8 cellular contexts compared by ENCODE assay signal in the genomic region with DNA sequence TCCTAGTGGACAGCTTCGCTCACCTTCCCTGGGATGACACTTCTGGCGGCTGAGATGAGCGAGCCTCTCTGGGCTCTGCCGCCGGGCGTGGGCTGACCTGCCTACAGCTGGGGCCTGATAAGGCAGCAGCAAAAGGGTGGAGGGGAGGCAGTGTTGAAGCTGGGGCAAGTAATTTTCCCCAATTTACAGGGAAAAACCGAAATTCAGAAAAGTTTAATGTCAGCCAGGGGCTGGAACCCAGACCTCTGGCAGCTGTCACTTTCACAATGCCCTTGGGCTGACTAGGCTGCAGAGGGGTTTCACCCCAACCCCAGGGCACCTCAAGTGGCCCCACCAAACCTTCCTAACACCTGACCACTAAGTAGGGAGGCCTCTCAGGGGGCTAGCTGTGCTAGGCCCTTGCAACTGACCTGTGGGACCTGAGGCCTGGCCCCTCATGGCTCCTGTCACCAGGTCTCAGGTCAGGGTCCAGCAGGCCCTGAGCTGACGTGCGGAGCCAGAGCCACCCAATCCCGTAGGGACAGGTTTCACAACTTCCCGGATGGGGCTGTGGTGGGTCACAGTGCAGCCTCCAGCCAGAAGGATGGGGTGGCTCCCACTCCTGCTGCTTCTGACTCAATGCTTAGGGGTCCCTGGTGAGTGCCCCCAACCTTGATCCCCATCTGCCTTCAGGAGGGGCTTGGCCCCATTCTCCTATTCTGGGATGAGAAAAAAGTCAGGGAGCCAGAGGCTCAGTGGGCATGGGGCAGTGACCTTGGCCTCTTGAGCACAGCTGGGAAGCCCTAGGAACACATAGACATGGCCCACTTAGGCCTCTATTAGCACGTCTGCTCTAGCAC. TPM values are rescaled to one million over a fixed set of nuclear protein-coding genes. Genes with fewer than 3 reads are reported as not detected.
DNase-seq lines count a peak whose midpoint lies in the region; ATAC-seq and TF ChIP-seq lines count a peak whose summit lies in the region.
"Not testable (repeated sequence)": the region's sequence is repeated elsewhere in the genome, so short reads cannot be mapped to it uniquely, and the experiment has no call there.

No MANE protein-coding gene starts in this region.

- H3K4me3 Mint-ChIP-seq in activated CD8-positive, alpha-beta T cell treated with anti-CD3 and anti-CD28 coated beads for 36 hours: not testable (repeated sequence)

- peak overlapping the region; percentile 50 for H2AK5ac ChIP-seq in neuronal stem cell (ENCODE audit: low read depth, low read length)

- not testable (repeated sequence) for H3K27me3 ChIP-seq in KMS-11 (ENCODE audit: insufficient read depth, low read depth); hepatocyte; neuronal stem cell (ENCODE audit: control insufficient read depth in 3 of 3, insufficient read depth in 3 of 3, low read depth in 1 of 3, low read length in 3 of 3); thymus (ENCODE audit: control insufficient read depth, insufficient read depth)

- H3K9ac ChIP-seq in ES-I3 (ENCODE audit: low read depth, low read length): peak overlapping the region; percentile 88
- H3K9ac ChIP-seq in KMS-11: peak overlapping the region; percentile 61
- H3K9ac ChIP-seq in neuronal stem cell (ENCODE audit: low read depth, low read length, poor library complexity): peak overlapping the region; percentile 91

- peak overlapping the region; percentile 61 for H3K4ac ChIP-seq in neuronal stem cell (ENCODE audit: low read length)

- peak overlapping the region; percentile 77 for H3K23ac ChIP-seq in neuronal stem cell (ENCODE audit: low read depth, low read length, poor library complexity)

- H3K79me1 ChIP-seq in neuronal stem cell (ENCODE audit: low read depth, low read length): peaks cover 15% of the 10 kb centered on the region

- H3K4me1 ChIP-seq in ES-I3 (ENCODE audit: insufficient read depth, low read length); HEK293 (ENCODE audit: control insufficient read depth, insufficient read depth, low read length): not testable (repeated sequence)
- H3K4me1 ChIP-seq in KMS-11 (ENCODE audit: low read depth, poor library complexity, severe bottlenecking) (peaks cover 16% of the 10 kb centered on the region), hepatocyte (ENCODE audit: insufficient read depth) (peaks cover 23% of the 10 kb centered on the region), neuronal stem cell (ENCODE audit: control insufficient read depth in 2 of 2, insufficient read depth in 1 of 2, low read depth in 1 of 2, low read length in 2 of 2) (peaks cover 10 to 15% of the 10 kb centered on the region in 2 donors), thymus (ENCODE audit: control insufficient read depth, insufficient read depth, low read length) (peaks cover 11% of the 10 kb centered on the region)

- not testable (repeated sequence) for H3K27me3 Mint-ChIP-seq in activated CD8-positive, alpha-beta T cell treated with anti-CD3 and anti-CD28 coated beads for 36 hours

- H2BK120ac ChIP-seq in neuronal stem cell (ENCODE audit: low read depth, low read length): not testable (repeated sequence)

- not testable (repeated sequence) for H3K36me3 Mint-ChIP-seq in activated CD8-positive, alpha-beta T cell treated with anti-CD3 and anti-CD28 coated beads for 36 hours (ENCODE audit: low read depth)

- H4K8ac ChIP-seq in neuronal stem cell (ENCODE audit: low read depth, low read length): peak overlapping the region; percentile 98

- peaks cover 27% of the 10 kb centered on the region; the same call in 1 of the 2 replicates for H3K79me2 ChIP-seq in KMS-11 (ENCODE audit: insufficient read depth, low read depth)
- H3K79me2 ChIP-seq in hepatocyte: peaks cover 40% of the 10 kb centered on the region

- CTCF ChIA-PET in HEK293 (lab: Yijun Ruan, JAX): interaction anchor here (1.6 to 2.4 kb wide), 2 partner anchors 20 to 24 kb away, joined by 5 to 8 read pairs; no protein-coding TSS in a partner anchor
- CTCF ChIA-PET in activated CD8-positive, alpha-beta T cell treated with anti-CD3 and anti-CD28 coated beads for 36 hours (lab: Charles Lee): interaction anchor here (1.9 kb wide), 1 partner anchor 10 kb away, joined by 5 read pairs; no protein-coding TSS in a partner anchor

- not testable (repeated sequence) for H3K9me3 Mint-ChIP-seq in activated CD8-positive, alpha-beta T cell treated with anti-CD3 and anti-CD28 coated beads for 36 hours

- not testable (repeated sequence) for H3K27ac Mint-ChIP-seq in activated CD8-positive, alpha-beta T cell treated with anti-CD3 and anti-CD28 coated beads for 36 hours

- peak overlapping the region; percentile 55; the same call in 1 of the 2 replicates for H3K27ac ChIP-seq in HEK293 (ENCODE audit: extremely low read depth, low read depth, low read length)
- H3K27ac ChIP-seq in KMS-11: peak overlapping the region; percentile 45
- H3K27ac ChIP-seq in coronary artery: peak overlapping the region; percentile 62 to 77
- H3K27ac ChIP-seq in hepatocyte: peak overlapping the region; percentile 81
- H3K27ac ChIP-seq in neuronal stem cell (replicated peaks; ENCODE audit: low read length): peak overlapping the region; percentile 3
- peak overlapping the region; percentile 87 for H3K27ac ChIP-seq in thymus (ENCODE audit: low read depth)

- H2BK12ac ChIP-seq in neuronal stem cell (ENCODE audit: low read length): peak overlapping the region; percentile 86

- peak overlapping the region; percentile 96 for H2AFZ ChIP-seq in KMS-11 (ENCODE audit: low read depth)
- H2AFZ ChIP-seq in hepatocyte: peak overlapping the region; percentile 78
- H2AFZ ChIP-seq in neuronal stem cell (ENCODE audit: low read length): peak overlapping the region; percentile 88

- peak overlapping the region; percentile 17 for H3K14ac ChIP-seq in neuronal stem cell (ENCODE audit: low read length)

- not testable (repeated sequence) for H3K4me1 Mint-ChIP-seq in activated CD8-positive, alpha-beta T cell treated with anti-CD3 and anti-CD28 coated beads for 36 hours (ENCODE audit: low read depth)

- not testable (repeated sequence) for H3K9me2 ChIP-seq in hepatocyte (replicated peaks; ENCODE audit: insufficient read depth)

- not testable (repeated sequence) for TF ChIP-seq CTCF in HEK293 (tag by site-specific recombination; IDR thresholded peaks at IDR 0.05); activated CD8-positive, alpha-beta T cell treated with anti-CD3 and anti-CD28 coated beads for 36 hours (IDR thresholded peaks at IDR 0.05); coronary artery (IDR thresholded peaks at IDR 0.05); hepatocyte (IDR thresholded peaks at IDR 0.05; ENCODE audit: poor library complexity)
- TF ChIP-seq CTCF in KMS-11 (conservative IDR thresholded peaks at IDR 0.05; ENCODE audit: low read depth, low read length): 0 out of 2 replicates have a peak, but pooled peaks have one; percentile 8

- H3K18ac ChIP-seq in neuronal stem cell (ENCODE audit: low read length): peak overlapping the region; percentile 99

- not testable (repeated sequence) for H3K36me3 ChIP-seq in ES-I3 (ENCODE audit: insufficient read depth, low read length); KMS-11 (ENCODE audit: insufficient read depth); hepatocyte (replicated peaks; ENCODE audit: insufficient read depth, low read depth); neuronal stem cell (replicated peaks in 1 of 2; ENCODE audit: control insufficient read depth in 2 of 2, insufficient read depth in 2 of 2, low read length in 2 of 2); thymus (ENCODE audit: control insufficient read depth, insufficient read depth)
- H3K36me3 ChIP-seq in HEK293 (ENCODE audit: control insufficient read depth in 2 of 2, insufficient read depth in 1 of 2, low read length in 2 of 2): peaks cover 0 to 11% of the 10 kb centered on the region in 2 experiments; a peak in 1 of 3 replicates

- POLR2A ChIA-PET in HEK293 (lab: Yijun Ruan, JAX); activated CD8-positive, alpha-beta T cell treated with anti-CD3 and anti-CD28 coated beads for 36 hours (lab: Charles Lee): not testable (repeated sequence)

- not testable (repeated sequence) for H4K20me1 ChIP-seq in KMS-11 (ENCODE audit: insufficient read depth); hepatocyte (ENCODE audit: insufficient read depth, poor library complexity, severe bottlenecking)

- intact Hi-C loops in activated CD8-positive, alpha-beta T cell treated with anti-CD3 and anti-CD28 coated beads for 36 hours (cut with micrococcal nuclease): not testable (repeated sequence)

- 66% methylated on average over 12 of the region's 12 CpGs for WGBS in hepatocyte (ENCODE audit: low lambda C conversion rate, missing lambda C conversion rate)
- no CpG with 5 or more reads among the region's 12 CpGs for WGBS in neuronal stem cell (ENCODE audit: extremely low coverage in 2 of 2, insufficient read length in 2 of 2, insufficient replicate concordance in 1 of 2), 2 donors
- WGBS in thymus: 91% methylated on average over 12 of the region's 12 CpGs

- H3K4me2 ChIP-seq in KMS-11: peak overlapping the region; percentile 100
- H3K4me2 ChIP-seq in hepatocyte: peak overlapping the region; percentile 80
- peak overlapping the region; percentile 99 for H3K4me2 ChIP-seq in neuronal stem cell (ENCODE audit: insufficient read depth, low read length, poor library complexity, severe bottlenecking)

- peak overlapping the region; percentile 85 for H2BK5ac ChIP-seq in neuronal stem cell (ENCODE audit: low read length)

- peak overlapping the region; percentile 76 for H3K4me3 ChIP-seq in HEK293 (ENCODE audit: low read depth, low read length)
- H3K4me3 ChIP-seq in KMS-11 (IDR thresholded peaks at IDR 0.05; ENCODE audit: insufficient read depth, low read depth, low read length): peak overlapping the region; percentile 98
- H3K4me3 ChIP-seq in coronary artery: peak overlapping the region; percentile 75
- peak overlapping the region; percentile 89 for H3K4me3 ChIP-seq in hepatocyte
- H3K4me3 ChIP-seq in neuronal stem cell (ENCODE audit: low read length in 2 of 2): peak overlapping the region; percentile 57 to 77
- peak overlapping the region; percentile 54 for H3K4me3 ChIP-seq in thymus (ENCODE audit: low read length)

- peak; percentile 24 for DNase-seq in activated CD8-positive, alpha-beta T cell treated with anti-CD3 and anti-CD28 coated beads for 36 hours
- peak; percentile 85 for DNase-seq in coronary artery (ENCODE audit: low spot score)
- DNase-seq in hepatocyte (ENCODE audit: low spot score): peak; percentile 83
- not testable (repeated sequence) for DNase-seq in neuronal stem cell (ENCODE audit: low spot score)

- H3K9me3 ChIP-seq in ES-I3 (ENCODE audit: control insufficient read depth, insufficient read depth, low read length); HEK293 (ENCODE audit: control insufficient read depth, insufficient read depth, low read depth, low read length); hepatocyte (ENCODE audit: low read depth); neuronal stem cell (replicated peaks in 1 of 2; ENCODE audit: control insufficient read depth in 2 of 2, insufficient read depth in 1 of 2, low read depth in 1 of 2, low read length in 2 of 2); thymus (ENCODE audit: control insufficient read depth): not testable (repeated sequence)

- ATAC-seq in activated CD8-positive, alpha-beta T cell treated with anti-CD3 and anti-CD28 coated beads for 36 hours: not testable (repeated sequence)

- peak overlapping the region; percentile 2 for H2BK15ac ChIP-seq in neuronal stem cell (ENCODE audit: low read length)

- peak overlapping the region; percentile 58 for H4K91ac ChIP-seq in neuronal stem cell (ENCODE audit: low read depth, low read length, poor library complexity)

RNA-seq across cellular contexts. Expression of gene RNU1-3, which starts 21.5 kb away (rescaled TPM):
- 1,000 to 10,000 TPM in 1 of 2 experiments, 100 to 1,000 TPM in 1; 820 to 1,043 TPM for total RNA-seq in activated CD8-positive, alpha-beta T cell treated with anti-CD3 and anti-CD28 coated beads for 36 hours
- under 0.01 TPM in 2 replicates for total RNA-seq in hepatocyte
- polyA plus RNA-seq in hepatocyte (not detected in 2 replicates), thymus (not detected)
- polyA plus RNA-seq in neuronal stem cell (2013, experiment 1 of 2): 14.3 TPM
- 15.9 TPM for polyA plus RNA-seq in neuronal stem cell (2013, experiment 2 of 2)

RNA-seq across cellular contexts. Expression of gene NBPF1, which starts 31.9 kb away (rescaled TPM):
- 1 to 10 TPM; 2.8 to 3.1 TPM for total RNA-seq in activated CD8-positive, alpha-beta T cell treated with anti-CD3 and anti-CD28 coated beads for 36 hours
- 36.4 and 57.1 TPM in 2 replicates for total RNA-seq in hepatocyte
- polyA plus RNA-seq in hepatocyte (31.7 and 32.1 TPM in 2 replicates), thymus (5.1 TPM)
- polyA plus RNA-seq in neuronal stem cell (2013, experiment 1 of 2): 19.8 TPM
- 20.3 TPM for polyA plus RNA-seq in neuronal stem cell (2013, experiment 2 of 2)

Comparison
In these comparisons a context has a peak if more than half of its experiments do, and no peak if none do; other contexts are left out.
1. H3K27ac ChIP-seq: peak in every context shown above with its lines; median percentile 87 in thymus; 81 in hepatocyte; 70 in coronary artery; 55 in HEK293; 45 in KMS-11; 3 in neuronal stem cell.
2. RNA of gene RNU1-3, which starts 21.5 kb away (total RNA-seq): 820 to 1,043 TPM in activated CD8-positive, alpha-beta T cell treated with anti-CD3 and anti-CD28 coated beads for 36 hours; under 0.01 TPM in hepatocyte; every median in the first group is over 100 times any median in the second.
3. Peak in every context shown above with its lines, with median percentiles within 50 percentile points of each other: H3K9ac ChIP-seq, H3K4me3 ChIP-seq, H2AFZ ChIP-seq and H3K4me2 ChIP-seq.